ENCODE assay signal across 10 cellular contexts in genomic region chr11:34149786-34150185, GRCh38. TPM values are rescaled to one million over a fixed set of nuclear protein-coding genes. Genes with fewer than 3 reads are reported as not detected.
DNase-seq lines count a peak whose midpoint lies in the region; ATAC-seq and TF ChIP-seq lines count a peak whose summit lies in the region.
"Had no signal": no experiment of that assay in that cellular context is flagged by ENCODE, and none has a peak within 500 bp of the region (broad histone marks: within the 10 kb centered on the region; RNA-seq: fewer than 3 reads in every experiment).

No MANE protein-coding gene starts in this region.

- H3K36me3 Mint-ChIP-seq in activated CD4-positive, alpha-beta T cell treated with anti-CD3 and anti-CD28 coated beads, Interleukin-2, amount 10 ng/mL, durations not matched to agents 7 days and 5 days (ENCODE audit: low read depth): peaks cover 24% of the 10 kb centered on the region

- intact Hi-C loops in Panc1 (cut with micrococcal nuclease; ENCODE audit: unreplicated experiment) (loop anchor here (10.0 kb wide), 1 partner anchor 345 kb away; no protein-coding TSS in a partner anchor), gastrocnemius medialis (cut with DNase I; ENCODE audit: low total_unique reads) (no loop called here)

- H3K27me3 Mint-ChIP-seq in activated CD4-positive, alpha-beta T cell treated with anti-CD3 and anti-CD28 coated beads, Interleukin-2, amount 10 ng/mL, durations not matched to agents 7 days and 5 days: no peaks in the 10 kb centered on the region

- peaks cover 6% of the 10 kb centered on the region for H3K4me1 Mint-ChIP-seq in activated CD4-positive, alpha-beta T cell treated with anti-CD3 and anti-CD28 coated beads, Interleukin-2, amount 10 ng/mL, durations not matched to agents 7 days and 5 days

- POLR2A ChIA-PET in Panc1 (lab: Charles Lee): no interaction called here
- POLR2A ChIA-PET in activated CD4-positive, alpha-beta T cell treated with anti-CD3 and anti-CD28 coated beads, Interleukin-2, amount 10 ng/mL, durations not matched to agents 7 days and 5 days (lab: Charles Lee): no interaction called here

- H3K27ac Mint-ChIP-seq in activated CD4-positive, alpha-beta T cell treated with anti-CD3 and anti-CD28 coated beads, Interleukin-2, amount 10 ng/mL, durations not matched to agents 7 days and 5 days: no peak overlapping the region

- H3K27ac ChIP-seq in Panc1 (ENCODE audit: low read length) (no peak overlapping the region), foreskin keratinocyte (no peak overlapping the region), gastrocnemius medialis (no peak overlapping the region)
- H3K27ac ChIP-seq: BLaER1, SK-N-MC had no signal

- no TSS peak for BruUV-seq in Panc1 (replicated peaks; lab: Mats Ljungman, UMichigan)

- DNase-seq in NCI-H82 (lab: John Stamatoyannopoulos, UW): peak; percentile 23
- DNase-seq in NCI-H82 treated with DMSO at 0.1 percent for 48 hours (lab: John Stamatoyannopoulos, UW; ENCODE audit: unreplicated experiment): no peak
- no peak for DNase-seq in Panc1 (ENCODE audit: low read depth, low spot score)
- no peak for DNase-seq in foreskin keratinocyte
- no peak for DNase-seq in gastrocnemius medialis
- DNase-seq in NCI-H1092 treated with DMSO at 0.1 percent for 48 hours (lab: John Stamatoyannopoulos, UW): no peak
- DNase-seq in KBM-7: no peak
- DNase-seq in activated CD4-positive, alpha-beta T cell treated with anti-CD3 and anti-CD28 coated beads, Interleukin-2, amount 10 ng/mL, durations not matched to agents 7 days and 5 days: no peak

- no peaks in the 10 kb centered on the region for H3K9me3 Mint-ChIP-seq in activated CD4-positive, alpha-beta T cell treated with anti-CD3 and anti-CD28 coated beads, Interleukin-2, amount 10 ng/mL, durations not matched to agents 7 days and 5 days

- CTCF ChIA-PET in Panc1 (lab: Charles Lee): interaction anchor here (0.6 kb wide), 3 partner anchors 24 to 523 kb away, joined by 3 to 4 read pairs (median 3); no protein-coding TSS in a partner anchor
- CTCF ChIA-PET in activated CD4-positive, alpha-beta T cell treated with anti-CD3 and anti-CD28 coated beads, Interleukin-2, amount 10 ng/mL, durations not matched to agents 7 days and 5 days (lab: Charles Lee): interaction anchor here (0.8 to 1.5 kb wide), 2 partner anchors 9 to 57 kb away, joined by 3 to 5 read pairs; no protein-coding TSS in a partner anchor

- H3K4me1 ChIP-seq in Panc1 (ENCODE audit: control insufficient read depth, insufficient read depth, low read length) (peaks cover 25% of the 10 kb centered on the region), foreskin keratinocyte (no peaks in the 10 kb centered on the region), gastrocnemius medialis (no peaks in the 10 kb centered on the region)

- H3K4me3 ChIP-seq in Panc1 (ENCODE audit: low read depth in 2 of 2, low read length in 2 of 2): no peak overlapping the region
- no peak overlapping the region for H3K4me3 ChIP-seq in gastrocnemius medialis
- H3K4me3 ChIP-seq: BLaER1, SK-N-MC had no signal

- H3K36me3 ChIP-seq in Panc1 (ENCODE audit: control insufficient read depth, insufficient read depth, low read length) (peaks cover 19% of the 10 kb centered on the region), gastrocnemius medialis (peaks cover 0 to 63% of the 10 kb centered on the region in 2 donors)

- TF ChIP-seq POLR2A in gastrocnemius medialis (IDR thresholded peaks at IDR 0.05): no peak

- in situ Hi-C loops in Panc1 (cut with HindIII; ENCODE audit: low pct_unique_long_range_greater_than_20kb, low sequenced_read_pairs): no loop called here
- in situ Hi-C loops in gastrocnemius medialis (cut with MboI; ENCODE audit: low sequenced_read_pairs in 4 of 4): loop anchor here in 2 of 4 donors (25.0 kb wide), 1 partner anchor 338 kb away; no protein-coding TSS in a partner anchor
- in situ Hi-C loops in KBM-7 (cut with MboI; ENCODE audit: low pct_unique_long_range_greater_than_20kb, low sequenced_read_pairs): loop anchor here (10.0 to 25.0 kb wide), 5 partner anchors 88 to 738 kb away; partner anchors contain the start of gene ABTB2

- H3K4me3 Mint-ChIP-seq in activated CD4-positive, alpha-beta T cell treated with anti-CD3 and anti-CD28 coated beads, Interleukin-2, amount 10 ng/mL, durations not matched to agents 7 days and 5 days: no peak overlapping the region

- H3K27me3 ChIP-seq in Panc1 (ENCODE audit: control insufficient read depth, insufficient read depth, low read length) (no peaks in the 10 kb centered on the region), foreskin keratinocyte (no peaks in the 10 kb centered on the region), gastrocnemius medialis (no peaks in the 10 kb centered on the region)
- H3K27me3 ChIP-seq: BLaER1 had no signal

- peak; percentile 62 for ATAC-seq in Panc1
- ATAC-seq in foreskin keratinocyte: peak; percentile 16
- ATAC-seq in gastrocnemius medialis: no peak

- TF ChIP-seq CTCF in Panc1 (IDR thresholded peaks at IDR 0.05): no peak; the same call in 1 of the 2 replicates
- TF ChIP-seq CTCF in foreskin keratinocyte (conservative IDR thresholded peaks at IDR 0.05): peak; percentile 43
- TF ChIP-seq CTCF in gastrocnemius medialis (IDR thresholded peaks at IDR 0.05 in 4 of 5, conservative IDR thresholded peaks at IDR 0.05 in 1 of 5): peak in 3 of 5 experiments; percentile 34 to 54 (median 49)

- H3K9me3 ChIP-seq in Panc1 (ENCODE audit: control insufficient read depth, insufficient read depth, low read depth, low read length) (no peaks in the 10 kb centered on the region), gastrocnemius medialis (no peaks in the 10 kb centered on the region)
- H3K9me3 ChIP-seq: BLaER1 had no signal

RNA-seq across cellular contexts. Expression of gene NAT10, which starts 44.4 kb away (rescaled TPM):
- total RNA-seq in Panc1 (2021; ENCODE audit: unreplicated experiment) (64.9 TPM), foreskin keratinocyte (50.5 and 58.7 TPM in 2 replicates), gastrocnemius medialis (10 to 100 TPM; 17.2 to 27.7 (median 19.4) TPM)
- polyA plus RNA-seq in Panc1 (2012; ENCODE audit: insufficient read length): 36.5 TPM
- polyA plus RNA-seq in foreskin keratinocyte: 31.9 and 39.2 TPM in 2 replicates
- 10 to 100 TPM; 73.4 to 82.2 TPM for total RNA-seq in activated CD4-positive, alpha-beta T cell treated with anti-CD3 and anti-CD28 coated beads, Interleukin-2, amount 10 ng/mL, durations not matched to agents 7 days and 5 days

Comparison
In these comparisons a context has a peak if more than half of its experiments do, and no peak if none do; other contexts are left out.
1. ATAC-seq: peak in Panc1 (single experiment) and foreskin keratinocyte (single experiment); none in gastrocnemius medialis (0 of 2).